In genomic region chr6:29005183-29005885, GRCh38 we compare ENCODE assay signal across 8 cellular contexts. TPM values are rescaled to one million over a fixed set of nuclear protein-coding genes. Genes with fewer than 3 reads are reported as not detected.
DNase-seq lines count a peak whose midpoint lies in the region; ATAC-seq, FAIRE-seq and TF ChIP-seq lines count a peak whose summit lies in the region.

Gene ZNF311, minus strand, starts transcription at chr6:29005315. Its CDS starts 1,361 bp downstream, at chr6:29003954.

- peak; percentile 61 for ATAC-seq in CD8-positive, alpha-beta T cell
- peak; percentile 92 for ATAC-seq in activated CD8-positive, alpha-beta T cell treated with anti-CD3 and anti-CD28 coated beads, Interleukin-2, amount 10 ng/mL, durations not matched to agents 7 days and 5 days
- ATAC-seq in natural killer cell treated with Interleukin-12 subunit alpha and Interleukin-12 subunit beta and Interleukin-15 and Interleukin-18, amount 100 ng/mL, for 72 hours = peak; percentile 68 to 77
- no peak for ATAC-seq in HG03342 (IDR thresholded peaks at IDR 0.05; ENCODE audit: unreplicated experiment)

- H4K20me1 ChIP-seq in MM.1S (ENCODE audit: insufficient read depth, low read length) = no peaks in the 10 kb centered on the region

- no peak for TF ChIP-seq CTCF in CD8-positive, alpha-beta T cell (IDR thresholded peaks at IDR 0.05)
- TF ChIP-seq CTCF in MM.1S (IDR thresholded peaks at IDR 0.05; ENCODE audit: low read length) (no peak), fibroblast of mammary gland (conservative IDR thresholded peaks at IDR 0.05; ENCODE audit: control insufficient read depth, insufficient read depth, low read depth, low read length) (no peak), D721Med (IDR thresholded peaks at IDR 0.05; ENCODE audit: insufficient read depth, missing control alignments) (no peak)

- peaks cover 22% of the 10 kb centered on the region for H3K27me3 Mint-ChIP-seq in CD8-positive, alpha-beta T cell (ENCODE audit: low read depth)
- peaks cover 14% of the 10 kb centered on the region for H3K27me3 Mint-ChIP-seq in activated CD8-positive, alpha-beta T cell treated with anti-CD3 and anti-CD28 coated beads, Interleukin-2, amount 10 ng/mL, durations not matched to agents 7 days and 5 days (ENCODE audit: low read depth)
- H3K27me3 Mint-ChIP-seq in natural killer cell treated with Interleukin-12 subunit alpha and Interleukin-12 subunit beta and Interleukin-15 and Interleukin-18, amount 100 ng/mL, for 72 hours = peaks cover 21 to 28% of the 10 kb centered on the region in 2 donors

- peaks cover 3% of the 10 kb centered on the region for H3K36me3 Mint-ChIP-seq in CD8-positive, alpha-beta T cell
- peaks cover 18% of the 10 kb centered on the region for H3K36me3 Mint-ChIP-seq in activated CD8-positive, alpha-beta T cell treated with anti-CD3 and anti-CD28 coated beads, Interleukin-2, amount 10 ng/mL, durations not matched to agents 7 days and 5 days (ENCODE audit: low read depth)
- peaks cover 5% of the 10 kb centered on the region for H3K36me3 Mint-ChIP-seq in natural killer cell treated with Interleukin-12 subunit alpha and Interleukin-12 subunit beta and Interleukin-15 and Interleukin-18, amount 100 ng/mL, for 72 hours

- intact Hi-C loops in CD8-positive, alpha-beta T cell (cut with DNase I, micrococcal nuclease) = loop anchor here in 1 of 2 experiments (1.0 kb wide), 1 partner anchor 11 kb away; no protein-coding TSS in a partner anchor

- no peaks in the 10 kb centered on the region for H3K9me3 ChIP-seq in CD8-positive, alpha-beta T cell (ENCODE audit: low read length)
- H3K9me3 ChIP-seq in MM.1S (replicated peaks; ENCODE audit: insufficient read depth, low read length) = no peaks in the 10 kb centered on the region

- peak within 1 kb of the TSS; percentile 43 for H3K4me3 ChIP-seq in CD8-positive, alpha-beta T cell (ENCODE audit: low read depth, low read length)
- peak within 1 kb of the TSS; percentile 30; the same call in 1 of the 2 replicates for H3K4me3 ChIP-seq in MM.1S (ENCODE audit: low read length)
- peak within 1 kb of the TSS; percentile 59 for H3K4me3 ChIP-seq in fibroblast of mammary gland (ENCODE audit: control insufficient read depth, low read depth, low read length)

- H3F3A ChIP-seq in MM.1S (ENCODE audit: insufficient read depth, low read length) = no peaks in the 10 kb centered on the region

- H3K9me3 Mint-ChIP-seq in CD8-positive, alpha-beta T cell = no peaks in the 10 kb centered on the region
- H3K9me3 Mint-ChIP-seq in activated CD8-positive, alpha-beta T cell treated with anti-CD3 and anti-CD28 coated beads, Interleukin-2, amount 10 ng/mL, durations not matched to agents 7 days and 5 days (ENCODE audit: insufficient read depth) = peaks cover 12% of the 10 kb centered on the region
- no peaks in the 10 kb centered on the region for H3K9me3 Mint-ChIP-seq in natural killer cell treated with Interleukin-12 subunit alpha and Interleukin-12 subunit beta and Interleukin-15 and Interleukin-18, amount 100 ng/mL, for 72 hours

- no peaks in the 10 kb centered on the region for H3K36me3 ChIP-seq in CD8-positive, alpha-beta T cell (ENCODE audit: insufficient read depth, low read length)
- no peaks in the 10 kb centered on the region for H3K36me3 ChIP-seq in MM.1S (replicated peaks; ENCODE audit: insufficient read depth, low read length)

- H3K27ac Mint-ChIP-seq in CD8-positive, alpha-beta T cell = peak within 1 kb of the TSS; percentile 53
- peak within 1 kb of the TSS; percentile 89 for H3K27ac Mint-ChIP-seq in activated CD8-positive, alpha-beta T cell treated with anti-CD3 and anti-CD28 coated beads, Interleukin-2, amount 10 ng/mL, durations not matched to agents 7 days and 5 days
- H3K27ac Mint-ChIP-seq in natural killer cell treated with Interleukin-12 subunit alpha and Interleukin-12 subunit beta and Interleukin-15 and Interleukin-18, amount 100 ng/mL, for 72 hours = peak within 1 kb of the TSS; percentile 42 to 52

- peak within 1 kb of the TSS; percentile 38; the same call in 1 of the 2 replicates for H2AFZ ChIP-seq in MM.1S (ENCODE audit: low read length)

- peaks cover 12% of the 10 kb centered on the region for H3K4me1 Mint-ChIP-seq in CD8-positive, alpha-beta T cell (ENCODE audit: low read depth)
- H3K4me1 Mint-ChIP-seq in activated CD8-positive, alpha-beta T cell treated with anti-CD3 and anti-CD28 coated beads, Interleukin-2, amount 10 ng/mL, durations not matched to agents 7 days and 5 days (ENCODE audit: low read depth) = peaks cover 21% of the 10 kb centered on the region
- H3K4me1 Mint-ChIP-seq in natural killer cell treated with Interleukin-12 subunit alpha and Interleukin-12 subunit beta and Interleukin-15 and Interleukin-18, amount 100 ng/mL, for 72 hours (ENCODE audit: low read depth in 2 of 2) = peaks cover 14% of the 10 kb centered on the region in 2 donors

- no peaks in the 10 kb centered on the region for H3K27me3 ChIP-seq in CD8-positive, alpha-beta T cell (ENCODE audit: insufficient read depth, low read length)
- H3K27me3 ChIP-seq in MM.1S (replicated peaks; ENCODE audit: insufficient read depth, low read length) = no peaks in the 10 kb centered on the region

- CTCF ChIA-PET in CD8-positive, alpha-beta T cell (lab: Charles Lee) = interaction anchor here (0.7 to 1.4 kb wide), 2 partner anchors 11 to 168 kb away, joined by 4 to 9 read pairs; no protein-coding TSS in a partner anchor
- CTCF ChIA-PET in activated CD8-positive, alpha-beta T cell treated with anti-CD3 and anti-CD28 coated beads, Interleukin-2, amount 10 ng/mL, durations not matched to agents 7 days and 5 days (lab: Charles Lee) = interaction anchor here (0.6 to 2.9 kb wide), 3 partner anchors 11 to 308 kb away, joined by 3 to 12 read pairs (median 5); no protein-coding TSS in a partner anchor

- H3K79me2 ChIP-seq in MM.1S (ENCODE audit: low read length) = no peaks in the 10 kb centered on the region

- peak in 1 of 7 experiments; percentile 19 for DNase-seq in CD8-positive, alpha-beta T cell
- DNase-seq in MM.1S (peak; percentile 36), fibroblast of mammary gland (ENCODE audit: low read depth) (peak; percentile 74), D721Med (ENCODE audit: insufficient read length, low spot score) (no peak), GOT3 (lab: John Stamatoyannopoulos, UW) (no peak)
- DNase-seq in activated CD8-positive, alpha-beta T cell treated with anti-CD3 and anti-CD28 coated beads, Interleukin-2, amount 10 ng/mL, durations not matched to agents 7 days and 5 days = peak; percentile 62
- DNase-seq in natural killer cell treated with Interleukin-12 subunit alpha and Interleukin-12 subunit beta and Interleukin-15 and Interleukin-18, amount 100 ng/mL, for 72 hours (ENCODE audit: low spot score) = no peak

- H3K9ac ChIP-seq in MM.1S (ENCODE audit: low read length) = no peak within 1 kb of the TSS

- peak within 1 kb of the TSS; percentile 84 for H3K4me3 Mint-ChIP-seq in CD8-positive, alpha-beta T cell
- peak within 1 kb of the TSS; percentile 80 for H3K4me3 Mint-ChIP-seq in activated CD8-positive, alpha-beta T cell treated with anti-CD3 and anti-CD28 coated beads, Interleukin-2, amount 10 ng/mL, durations not matched to agents 7 days and 5 days
- peak within 1 kb of the TSS; percentile 84 for H3K4me3 Mint-ChIP-seq in natural killer cell treated with Interleukin-12 subunit alpha and Interleukin-12 subunit beta and Interleukin-15 and Interleukin-18, amount 100 ng/mL, for 72 hours

- H3K4me1 ChIP-seq in CD8-positive, alpha-beta T cell (ENCODE audit: insufficient read depth, low read length) = peaks cover 5% of the 10 kb centered on the region
- H3K4me1 ChIP-seq in MM.1S (ENCODE audit: low read length) = no peaks in the 10 kb centered on the region

- H3K27ac ChIP-seq in CD8-positive, alpha-beta T cell (ENCODE audit: low read depth, low read length) = no peak within 1 kb of the TSS
- H3K27ac ChIP-seq in MM.1S (ENCODE audit: low read length) = no peak within 1 kb of the TSS

- H3K9me2 ChIP-seq in MM.1S (replicated peaks; ENCODE audit: insufficient read depth, low read length) = no peaks in the 10 kb centered on the region

- no peak for FAIRE-seq in D721Med (lab: Jason Lieb, UNC)

- H3K4me2 ChIP-seq in MM.1S (ENCODE audit: low read depth, low read length) = peak within 1 kb of the TSS; percentile 37

- POLR2A ChIA-PET in CD8-positive, alpha-beta T cell (lab: Charles Lee) = interaction anchor here (0.7 kb wide), 1 partner anchor 193 kb away, joined by 5 read pairs; no protein-coding TSS in a partner anchor
- POLR2A ChIA-PET in activated CD8-positive, alpha-beta T cell treated with anti-CD3 and anti-CD28 coated beads, Interleukin-2, amount 10 ng/mL, durations not matched to agents 7 days and 5 days (lab: Charles Lee) = interaction anchor here (1.0 kb wide), 1 partner anchor 11 kb away, joined by 3 read pairs; no protein-coding TSS in a partner anchor

RNA-seq across cellular contexts. Expression of gene ZNF311, which starts in this region (rescaled TPM):
- not detected for total RNA-seq in CD8-positive, alpha-beta T cell
- total RNA-seq in activated CD8-positive, alpha-beta T cell treated with anti-CD3 and anti-CD28 coated beads, Interleukin-2, amount 10 ng/mL, durations not matched to agents 7 days and 5 days = under 1 TPM; 0.39 to 0.40 TPM
- total RNA-seq in natural killer cell treated with Interleukin-12 subunit alpha and Interleukin-12 subunit beta and Interleukin-15 and Interleukin-18, amount 100 ng/mL, for 72 hours = under 1 TPM; 0.19 to 0.28 TPM

Comparison
In these comparisons a context has a peak if more than half of its experiments do, and no peak if none do; other contexts are left out.
1. Peak in ATAC-seq and H3K4me3 ChIP-seq in CD8-positive, alpha-beta T cell; RNA of the gene not detected or under 1 TPM.
2. Peak in DNase-seq and ATAC-seq in activated CD8-positive, alpha-beta T cell treated with anti-CD3 and anti-CD28 coated beads, Interleukin-2, amount 10 ng/mL, durations not matched to agents 7 days and 5 days; RNA of the gene not detected or under 1 TPM.
3. Peak in ATAC-seq in natural killer cell treated with Interleukin-12 subunit alpha and Interleukin-12 subunit beta and Interleukin-15 and Interleukin-18, amount 100 ng/mL, for 72 hours; RNA of the gene not detected or under 1 TPM.
4. DNase-seq: peak in MM.1S (single experiment) and fibroblast of mammary gland (single experiment); none in natural killer cell treated with Interleukin-12 subunit alpha and Interleukin-12 subunit beta and Interleukin-15 and Interleukin-18, amount 100 ng/mL, for 72 hours (single experiment), D721Med (single experiment) and GOT3 (single experiment).
5. Peak in every context shown above with its lines, with median percentiles within 50 percentile points of each other: H3K4me3 ChIP-seq, H3K27ac Mint-ChIP-seq and H3K4me3 Mint-ChIP-seq.